ENCODE assay signal across 8 cellular contexts in the genomic region with DNA sequence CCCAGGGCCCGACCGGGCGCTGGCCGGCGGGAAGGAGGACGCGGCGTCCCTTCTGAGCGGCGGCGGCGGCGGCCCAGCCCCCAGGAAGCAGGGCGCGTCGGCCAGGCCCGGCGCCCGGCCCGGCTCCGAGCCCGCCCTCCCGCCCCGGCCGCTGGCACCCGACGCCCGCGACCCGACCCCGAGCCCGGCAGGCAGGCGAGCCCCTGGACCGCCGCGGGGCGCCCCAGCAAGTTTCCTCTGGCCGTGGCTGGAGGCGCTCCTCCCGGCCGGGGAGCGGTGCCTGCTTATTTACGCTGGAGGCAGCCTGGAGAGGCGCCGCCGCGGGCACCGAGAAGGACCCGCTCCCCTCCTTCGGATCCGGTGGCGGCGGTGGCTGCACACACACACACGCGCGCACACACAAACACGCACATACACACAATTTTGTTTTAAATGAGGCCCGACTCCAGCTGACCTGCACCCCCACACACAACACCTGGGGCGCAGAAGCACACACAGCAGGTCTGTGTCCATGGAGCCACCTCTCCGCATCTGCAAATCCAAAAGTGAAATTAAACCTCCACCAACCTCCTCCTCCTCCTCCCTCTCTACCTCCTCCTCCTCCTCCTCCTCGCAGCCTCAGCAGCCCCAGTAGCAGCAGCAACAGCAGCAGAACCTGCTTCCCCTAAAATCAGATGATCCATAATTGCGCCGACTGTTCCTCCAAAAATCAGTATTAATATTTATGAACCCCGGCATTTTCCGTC.
DNase-seq lines count a peak whose midpoint lies in the region; ATAC-seq and TF ChIP-seq lines count a peak whose summit lies in the region.

No MANE protein-coding gene starts in this region.

- H3K27me3 ChIP-seq in endocrine pancreas (ENCODE audit: control insufficient read depth, insufficient read depth, low read length) = no peaks in the 10 kb centered on the region

- TF ChIP-seq CTCF in AG10803 (conservative IDR thresholded peaks at IDR 0.05; ENCODE audit: low read length) = no peak

- peaks cover 10% of the 10 kb centered on the region for H3K4me1 ChIP-seq in endocrine pancreas (ENCODE audit: control insufficient read depth, insufficient read depth, low read length)

- no peaks in the 10 kb centered on the region for H3K36me3 ChIP-seq in endocrine pancreas (ENCODE audit: control insufficient read depth, insufficient read depth, low read length)

- peak; percentile 69 for TF ChIP-seq POLR2A in GM19193 (IDR thresholded peaks at IDR 0.05; ENCODE audit: extremely low read depth, insufficient read depth, insufficient read length)

- H3K9ac ChIP-seq in endocrine pancreas (ENCODE audit: control insufficient read depth, insufficient read depth, low read length) = peak overlapping the region; percentile 98

- no peaks in the 10 kb centered on the region for H3K9me3 ChIP-seq in endocrine pancreas (ENCODE audit: control insufficient read depth, low read length)

- H3K4me3 ChIP-seq in AG10803 (ENCODE audit: low read length) (peak overlapping the region; percentile 97), endocrine pancreas (ENCODE audit: control insufficient read depth, insufficient read depth, low read length) (peak overlapping the region; percentile 91)

- peak; percentile 29 for ATAC-seq in stimulated activated naive CD8-positive, alpha-beta T cell treated with anti-CD3 and anti-CD28 coated beads, Interleukin-15, Interleukin-2, amounts not matched to agents 100 U/mL and 50 U/mL, for 24 hours

- DNase-seq in AG10803 (ENCODE audit: low read depth) (peak; percentile 26), MV-4-11 (lab: John Stamatoyannopoulos, UW) (peak; percentile 38), midbrain (lab: John Stamatoyannopoulos, UW) (peak; percentile 69), NCI-H2196 treated with DMSO at 0.1 percent for 48 hours (lab: John Stamatoyannopoulos, UW; ENCODE audit: unreplicated experiment) (no peak)
- peak; percentile 15 to 29 (median 27) for DNase-seq in activated CD8-positive, alpha-beta memory T cell treated with anti-CD3 and anti-CD28 coated beads for 48 hours (ENCODE audit: low read depth in 2 of 3, low spot score in 2 of 3)
- peak; percentile 56 for DNase-seq in stimulated activated naive CD8-positive, alpha-beta T cell treated with anti-CD3 and anti-CD28 coated beads, Interleukin-15, Interleukin-2, amounts not matched to agents 100 U/mL and 50 U/mL, for 24 hours
